ENCODE assay signal across 8 cellular contexts in genomic region chr18:32730620-32731021, GRCh38. TPM values are rescaled to one million over a fixed set of nuclear protein-coding genes. Genes with fewer than 3 reads are reported as not detected.
A peak's percentile ranks its signal among the peaks of the same experiment; 100 is the strongest.
DNase-seq lines count a peak whose midpoint lies in the region; ATAC-seq, FAIRE-seq and TF ChIP-seq lines count a peak whose summit lies in the region.

No MANE protein-coding gene starts in this region.

- POLR2A ChIA-PET in CD8-positive, alpha-beta memory T cell (lab: Charles Lee): no interaction called here
- POLR2A ChIA-PET in Panc1 (lab: Charles Lee): interaction anchor here (0.5 to 0.6 kb wide), 2 partner anchors 23 to 31 kb away, joined by 9 to 11 read pairs; no protein-coding TSS in a partner anchor

- H3K36me3 Mint-ChIP-seq in CD8-positive, alpha-beta memory T cell: peaks cover 0 to 1% (median 0%) of the 10 kb centered on the region in 3 donors

- TF ChIP-seq CTCF in Panc1 (IDR thresholded peaks at IDR 0.05) (no peak), fibroblast of the aortic adventitia (IDR thresholded peaks at IDR 0.05; ENCODE audit: insufficient read depth, low read length) (no peak)

- H3K4me1 ChIP-seq in CD8-positive, alpha-beta memory T cell (ENCODE audit: insufficient read depth, low read length): no peaks in the 10 kb centered on the region
- H3K4me1 ChIP-seq in Panc1 (ENCODE audit: control insufficient read depth, insufficient read depth, low read length) (no peaks in the 10 kb centered on the region), subcutaneous abdominal adipose tissue (ENCODE audit: control insufficient read depth in 5 of 5, insufficient read depth in 5 of 5, low read length in 5 of 5) (peaks cover 0 to 7% (median 0%) of the 10 kb centered on the region in 5 donors)

- H3K27ac ChIP-seq in CD8-positive, alpha-beta memory T cell (ENCODE audit: low read depth, low read length): no peak overlapping the region
- H3K27ac ChIP-seq in Panc1 (ENCODE audit: low read length): peak overlapping the region; percentile 78
- no peak overlapping the region for H3K27ac ChIP-seq in subcutaneous abdominal adipose tissue (ENCODE audit: low read depth, low read length)

- no peaks in the 10 kb centered on the region for H3K9me3 ChIP-seq in CD8-positive, alpha-beta memory T cell (ENCODE audit: low read length)
- H3K9me3 ChIP-seq in Panc1 (ENCODE audit: control insufficient read depth, insufficient read depth, low read depth, low read length) (no peaks in the 10 kb centered on the region), subcutaneous abdominal adipose tissue (ENCODE audit: control insufficient read depth in 5 of 5, low read length in 5 of 5) (peaks cover 0 to 10% (median 7%) of the 10 kb centered on the region in 5 donors)

- no peaks in the 10 kb centered on the region for H3K27me3 ChIP-seq in CD8-positive, alpha-beta memory T cell (ENCODE audit: insufficient read depth, low read length, poor library complexity, severe bottlenecking)
- no peaks in the 10 kb centered on the region for H3K27me3 ChIP-seq in Panc1 (ENCODE audit: control insufficient read depth, insufficient read depth, low read length)
- H3K27me3 ChIP-seq in subcutaneous abdominal adipose tissue (ENCODE audit: control insufficient read depth in 5 of 5, insufficient read depth in 4 of 5, low read length in 5 of 5): peaks cover 0 to 3% (median 0%) of the 10 kb centered on the region in 5 donors

- H3K4me3 ChIP-seq in CD8-positive, alpha-beta memory T cell (ENCODE audit: low read length): peak overlapping the region; percentile 2
- H3K4me3 ChIP-seq in Panc1 (ENCODE audit: low read depth in 2 of 2, low read length in 2 of 2) (peak overlapping the region; percentile 44 to 54), fibroblast of the aortic adventitia (ENCODE audit: low read depth, low read length) (peak overlapping the region; percentile 46), subcutaneous abdominal adipose tissue (ENCODE audit: low read depth in 1 of 5, low read length in 5 of 5) (peak overlapping the region; percentile 50 to 68 (median 61))

- H3K9me3 Mint-ChIP-seq in CD8-positive, alpha-beta memory T cell: peaks cover 0 to 3% (median 2%) of the 10 kb centered on the region in 5 donors

- peak overlapping the region; percentile 70 to 89 (median 82) for H3K4me3 Mint-ChIP-seq in CD8-positive, alpha-beta memory T cell

- H3K4me1 Mint-ChIP-seq in CD8-positive, alpha-beta memory T cell: peaks cover 12 to 26% (median 26%) of the 10 kb centered on the region in 3 donors

- H3K27ac Mint-ChIP-seq in CD8-positive, alpha-beta memory T cell: peak overlapping the region in 6 of 8 donors; percentile 61 to 81 (median 67)

- ATAC-seq in HG03196 (IDR thresholded peaks at IDR 0.05; ENCODE audit: unreplicated experiment) (peak; percentile 98), Panc1 (peak; percentile 80)

- CTCF ChIA-PET in CD8-positive, alpha-beta memory T cell (lab: Charles Lee): no interaction called here
- CTCF ChIA-PET in Panc1 (lab: Charles Lee): no interaction called here

- FAIRE-seq in GM19239 (lab: Jason Lieb, UNC): peak; percentile 81

- H3K36me3 ChIP-seq in CD8-positive, alpha-beta memory T cell (ENCODE audit: insufficient read depth, low read length): no peaks in the 10 kb centered on the region
- H3K36me3 ChIP-seq in Panc1 (ENCODE audit: control insufficient read depth, insufficient read depth, low read length): no peaks in the 10 kb centered on the region
- no peaks in the 10 kb centered on the region for H3K36me3 ChIP-seq in subcutaneous abdominal adipose tissue (ENCODE audit: control insufficient read depth in 5 of 5, insufficient read depth in 5 of 5, low read length in 5 of 5)

- H3K9ac ChIP-seq in subcutaneous abdominal adipose tissue (ENCODE audit: low read length in 5 of 5): peak overlapping the region in 4 of 5 donors; percentile 21 to 59 (median 46)

- in situ Hi-C loops in Panc1 (cut with HindIII; ENCODE audit: low pct_unique_long_range_greater_than_20kb, low sequenced_read_pairs): no loop called here

- DNase-seq in CD8-positive, alpha-beta memory T cell: peak in 1 of 5 donors; percentile 0
- peak; percentile 4 for DNase-seq in GM19239 (ENCODE audit: insufficient read length, low spot score)
- DNase-seq in Panc1 (ENCODE audit: low read depth, low spot score): peak; percentile 38
- peak; percentile 16 for DNase-seq in fibroblast of the aortic adventitia (ENCODE audit: low read depth)
- no peak for DNase-seq in SW480 (ENCODE audit: low spot score)
- no peak for DNase-seq in GOT3 (lab: John Stamatoyannopoulos, UW)

- intact Hi-C loops in Panc1 (cut with micrococcal nuclease; ENCODE audit: unreplicated experiment): no loop called here

- no TSS peak for BruUV-seq in Panc1 (replicated peaks; lab: Mats Ljungman, UMichigan)

- peaks cover 2 to 4% of the 10 kb centered on the region in 2 donors for H3K27me3 Mint-ChIP-seq in CD8-positive, alpha-beta memory T cell

RNA-seq across cellular contexts. Expression of gene KLHL14, which starts 42.2 kb away (rescaled TPM):
- total RNA-seq in CD8-positive, alpha-beta memory T cell: not detected
- not detected for polyA plus RNA-seq in CD8-positive, alpha-beta memory T cell
- total RNA-seq in Panc1 (2021; ENCODE audit: unreplicated experiment) (6.7 TPM), fibroblast of the aortic adventitia (ENCODE audit: low replicate concordance) (not detected in 2 replicates)
- 18.5 TPM for polyA plus RNA-seq in Panc1 (2012; ENCODE audit: insufficient read length)

Comparison
In these comparisons a context has a peak if more than half of its experiments do, and no peak if none do; other contexts are left out.
1. DNase-seq: peak in GM19239 (single experiment), Panc1 (single experiment) and fibroblast of the aortic adventitia (single experiment); none in SW480 (single experiment) and GOT3 (single experiment).
2. H3K4me3 ChIP-seq: peak in every context shown above with its lines; median percentile 61 in subcutaneous abdominal adipose tissue; 49 in Panc1; 46 in fibroblast of the aortic adventitia; 2 in CD8-positive, alpha-beta memory T cell.